ENCODE assay signal across 8 cellular contexts in the genomic region with DNA sequence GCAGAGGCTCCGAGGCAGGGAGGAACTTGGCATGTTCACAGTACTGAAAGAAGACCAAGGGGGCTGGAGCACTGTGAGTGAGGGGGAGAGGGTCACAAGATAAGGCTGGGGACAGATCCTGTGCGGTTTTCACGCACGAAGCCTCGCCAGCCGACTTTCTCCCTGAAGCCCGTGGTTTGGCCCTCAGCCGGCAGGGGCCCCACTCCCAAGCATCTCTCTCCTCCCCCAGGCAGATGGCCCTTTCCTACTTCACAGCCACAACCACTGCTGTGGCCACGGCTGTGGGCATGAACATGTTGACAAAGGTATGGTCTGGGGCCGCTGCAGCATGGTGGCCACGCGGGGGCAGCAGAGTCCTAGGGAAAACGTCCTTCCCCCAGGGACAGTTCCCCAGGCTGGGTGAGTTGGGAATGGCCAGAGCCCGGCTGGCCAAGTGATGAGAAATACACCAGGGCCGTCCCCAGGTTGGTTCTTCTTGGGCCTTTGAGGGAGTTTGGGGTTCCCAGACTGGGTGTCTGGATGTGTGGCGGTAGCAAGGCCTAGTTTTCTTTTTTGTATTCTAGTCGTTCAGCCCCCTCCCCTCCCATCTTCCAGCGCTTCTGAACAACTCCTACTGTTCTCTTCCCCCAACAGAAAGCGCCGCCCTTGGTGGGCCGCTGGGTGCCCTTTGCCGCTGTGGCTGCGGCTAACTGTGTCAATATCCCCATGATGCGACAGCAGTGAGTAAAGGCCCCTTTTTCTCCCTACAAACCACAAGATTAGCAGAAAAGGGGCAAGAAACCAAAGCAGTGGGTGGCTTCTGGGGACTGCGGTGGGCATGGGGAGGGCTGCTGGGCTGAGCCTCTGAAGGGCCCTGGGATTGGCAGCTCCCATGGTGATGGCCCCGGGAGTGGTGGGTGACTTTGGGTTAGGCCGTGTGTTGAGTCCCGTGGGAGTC. TPM values are rescaled to one million over a fixed set of nuclear protein-coding genes. Genes with fewer than 3 reads are reported as not detected.
A peak's percentile ranks its signal among the peaks of the same experiment; 100 is the strongest.
DNase-seq lines count a peak whose midpoint lies in the region; ATAC-seq and TF ChIP-seq lines count a peak whose summit lies in the region.

No MANE protein-coding gene starts in this region.

- H3K36me3 Mint-ChIP-seq in Caco-2 (ENCODE audit: insufficient read depth, unreplicated experiment): peaks cover 40% of the 10 kb centered on the region

- no peak overlapping the region for H3K4me3 ChIP-seq in Caco-2 (ENCODE audit: low read depth, low read length)
- no peak overlapping the region for H3K4me3 ChIP-seq in osteoblast (ENCODE audit: insufficient read depth, low read length)
- no peak overlapping the region for H3K4me3 ChIP-seq in vagina

- peak; percentile 40 for ATAC-seq in HG02798 (IDR thresholded peaks at IDR 0.05; ENCODE audit: poor library complexity, unreplicated experiment)

- H3K4me1 ChIP-seq in Caco-2 (no peaks in the 10 kb centered on the region), osteoblast (ENCODE audit: insufficient read depth, low read length) (peaks cover 10% of the 10 kb centered on the region), vagina (no peaks in the 10 kb centered on the region)

- intact Hi-C loops in Caco-2 (cut with micrococcal nuclease; ENCODE audit: unreplicated experiment) (loop anchor here (1.0 to 2.0 kb wide), 4 partner anchors 106 to 339 kb away; no protein-coding TSS in a partner anchor), vagina (cut with DNase I) (loop anchor here (5.0 kb wide), 1 partner anchor 168 kb away; no protein-coding TSS in a partner anchor)

- H3K27me3 ChIP-seq in Caco-2 (replicated peaks; ENCODE audit: control insufficient read depth, insufficient read depth, low read length) (no peaks in the 10 kb centered on the region), osteoblast (ENCODE audit: insufficient read depth, low read length) (no peaks in the 10 kb centered on the region), vagina (no peaks in the 10 kb centered on the region)

- no peaks in the 10 kb centered on the region for H3K27me3 Mint-ChIP-seq in Caco-2 (ENCODE audit: insufficient read depth, unreplicated experiment)

- peak overlapping the region; percentile 5 for H3K27ac Mint-ChIP-seq in Caco-2 (ENCODE audit: unreplicated experiment)

- H3K4me3 Mint-ChIP-seq in Caco-2 (ENCODE audit: unreplicated experiment): no peak overlapping the region

- H4K20me1 ChIP-seq in osteoblast (ENCODE audit: insufficient read depth, low read length): no peaks in the 10 kb centered on the region

- H3K9me3 Mint-ChIP-seq in Caco-2 (ENCODE audit: unreplicated experiment): no peaks in the 10 kb centered on the region

- BruUV-seq in Caco-2 (replicated peaks; lab: Mats Ljungman, UMichigan): no TSS peak

- H2AFZ ChIP-seq in osteoblast (ENCODE audit: low read length): peak overlapping the region; percentile 26

- peaks cover 6% of the 10 kb centered on the region for H3K79me2 ChIP-seq in osteoblast (ENCODE audit: insufficient read depth, low read length)

- no peak for TF ChIP-seq POLR2A in vagina (IDR thresholded peaks at IDR 0.05)

- H3K4me2 ChIP-seq in osteoblast (ENCODE audit: insufficient read depth, low read length): no peak overlapping the region

- H3K36me3 ChIP-seq in Caco-2 (ENCODE audit: control insufficient read depth, insufficient read depth, low read length) (peaks cover 6% of the 10 kb centered on the region), osteoblast (ENCODE audit: insufficient read depth, low read length) (peaks cover 20% of the 10 kb centered on the region), vagina (peaks cover 0 to 14% of the 10 kb centered on the region in 2 donors)

- POLR2A ChIA-PET in Caco-2 (lab: Charles Lee): no interaction called here
- POLR2A ChIA-PET in RWPE1 (lab: Yijun Ruan, JAX; ENCODE audit: low non-redundant PET): no interaction called here

- DNase-seq in Caco-2: peak; percentile 77 to 88
- DNase-seq in RWPE1 (ENCODE audit: low spot score): peak; percentile 86
- DNase-seq in activated naive CD4-positive, alpha-beta T cell (lab: John Stamatoyannopoulos, UW): peak in 3 of 4 experiments; percentile 29 to 54 (median 33)
- peak; percentile 83 for DNase-seq in globus pallidus (ENCODE audit: low spot score)
- peak; percentile 98 for DNase-seq in osteoblast (ENCODE audit: insufficient read length, low spot score, missing footprints)
- DNase-seq in vagina (ENCODE audit: extremely low spot score in 2 of 2): no peak
- no peak for DNase-seq in RPMI8226

- no peaks in the 10 kb centered on the region for H3K4me1 Mint-ChIP-seq in Caco-2 (ENCODE audit: low read depth, unreplicated experiment)

- TF ChIP-seq CTCF in Caco-2 (IDR thresholded peaks at IDR 0.05; ENCODE audit: insufficient read depth in 1 of 2, low read depth in 1 of 2, low read length in 1 of 2, severe bottlenecking in 1 of 2, unreplicated experiment in 1 of 2) (peak; percentile 91 to 95), RWPE1 (conservative IDR thresholded peaks at IDR 0.05; ENCODE audit: low read depth) (peak; percentile 92), osteoblast (IDR thresholded peaks at IDR 0.05; ENCODE audit: extremely low read depth, low read depth, low read length) (peak; percentile 90), vagina (IDR thresholded peaks at IDR 0.05) (peak; percentile 85 to 92 (median 91))

- H3K9me3 ChIP-seq in Caco-2 (no peaks in the 10 kb centered on the region), osteoblast (ENCODE audit: low read depth, low read length) (no peaks in the 10 kb centered on the region), vagina (no peaks in the 10 kb centered on the region)

- CTCF ChIA-PET in Caco-2 (lab: Charles Lee) (no interaction called here), RWPE1 (lab: Yijun Ruan, JAX) (interaction anchor here (1.5 kb wide), 1 partner anchor 172 kb away, joined by 8 read pairs; no protein-coding TSS in a partner anchor)

- H3K27ac ChIP-seq in RWPE1 (peak overlapping the region; percentile 36), osteoblast (ENCODE audit: low read depth, low read length) (peak overlapping the region; percentile 39), vagina (no peak overlapping the region)

RNA-seq across cellular contexts. Expression of a gene that starts 14.4 kb away (rescaled TPM):
- 26.3 and 28.2 TPM in 2 replicates for total RNA-seq in Caco-2 (2022)
- total RNA-seq in osteoblast: 76.4 and 85.5 TPM in 2 replicates
- 80.8 TPM for total RNA-seq in vagina

RNA-seq across cellular contexts. Expression of a gene that starts 14.9 kb away (rescaled TPM):
- total RNA-seq in Caco-2 (2022): 34.8 and 40.0 TPM in 2 replicates
- 2.9 and 3.6 TPM in 2 replicates for total RNA-seq in osteoblast
- total RNA-seq in vagina: 6.4 TPM

RNA-seq across cellular contexts. Expression of a gene that starts 15.2 kb away (rescaled TPM):
- total RNA-seq in Caco-2 (2022) (7.8 and 8.0 TPM in 2 replicates), osteoblast (5.3 and 5.8 TPM in 2 replicates), vagina (7.4 TPM)

Comparison
In these comparisons a context has a peak if more than half of its experiments do, and no peak if none do; other contexts are left out.
1. DNase-seq: peak in Caco-2 (2 of 2), RWPE1 (single experiment), activated naive CD4-positive, alpha-beta T cell (3 of 4), globus pallidus (single experiment) and osteoblast (single experiment); none in vagina (0 of 2) and RPMI8226 (single experiment).
2. Peak in every context shown above with its lines, with median percentiles within 50 percentile points of each other: CTCF ChIP-seq.